ENCODE assay signal across 22 cellular contexts in genomic region chr16:72749091-72749490, GRCh38.
"Had no signal": no experiment of that assay in that cellular context is flagged by ENCODE, and none has a peak within 500 bp of the region (broad histone marks: within the 10 kb centered on the region; RNA-seq: fewer than 3 reads in every experiment).

No MANE protein-coding gene starts in this region.

- H3K4me1 ChIP-seq: lower lobe of right lung, right lobe of liver, stomach, suprapubic skin, transverse colon had no signal

- H3K4me3 ChIP-seq: hepatocyte, lower lobe of right lung, right lobe of liver, skin epidermis, stomach, suprapubic skin, transverse colon had no signal

- H3K36me3 ChIP-seq: brain microvascular endothelial cell, lower lobe of right lung, right lobe of liver, stomach, suprapubic skin, transverse colon had no signal

- H3K27ac ChIP-seq: brain microvascular endothelial cell, hepatocyte, lower lobe of right lung, right lobe of liver, skin epidermis, stomach, suprapubic skin, transverse colon had no signal

- DNase-seq: activated gamma-delta T cell treated with Interleukin-2 at 50 U/mL for 16 hours; activated T-cell treated with anti-CD3 and anti-CD28 coated beads, Interleukin-2, amount 50 U/mL, for 1 hour; aorta; brain microvascular endothelial cell; central memory CD4-positive, alpha-beta T cell; effector memory CD4-positive, alpha-beta T cell; foreskin melanocyte; glutamatergic neuron; immature natural killer cell; lower lobe of right lung; mesendoderm; naive B cell; nucleus accumbens; right lobe of liver; stimulated activated CD4-positive, alpha-beta T cell treated with anti-CD3 and anti-CD28 coated beads, Interleukin-1b, Interleukin-23, amount 100 ng/mL, for 48 hours; stomach; transverse colon had no signal

- H3K27me3 ChIP-seq: brain microvascular endothelial cell, hepatocyte, right lobe of liver, stomach, suprapubic skin, transverse colon had no signal

- FAIRE-seq: TTC549, urothelium cell line had no signal

- H3K9me3 ChIP-seq: lower lobe of right lung, right lobe of liver, stomach, suprapubic skin, transverse colon had no signal
